Comparison of ENCODE assay signal across 19 cellular contexts in genomic region chr4:111492501-111492900, GRCh38.
"Had no signal": no experiment of that assay in that cellular context is flagged by ENCODE, and none has a peak within 500 bp of the region (broad histone marks: within the 10 kb centered on the region; RNA-seq: fewer than 3 reads in every experiment).

No MANE protein-coding gene starts in this region.

- H3K27me3 ChIP-seq: esophagus muscularis mucosa, foreskin keratinocyte, heart left ventricle, spleen, tibial artery, upper lobe of left lung, vagina had no signal

- H3K36me3 ChIP-seq: esophagus muscularis mucosa, heart left ventricle, spleen, tibial artery, upper lobe of left lung, vagina had no signal

- DNase-seq: cortex of kidney; effector memory CD4-positive, alpha-beta T cell; foreskin keratinocyte; heart left ventricle; hippocampal formation; left colon; mesendoderm; naive B cell; nephron progenitor cell; right cardiac atrium; spleen; stimulated activated CD4-positive, alpha-beta T cell treated with anti-CD3 and anti-CD28 coated beads, Interleukin-15, amount 100 ng/mL, for 24 hours; stimulated activated CD4-positive, alpha-beta T cell treated with anti-CD3 and anti-CD28 coated beads, Interleukin-1b, Interleukin-23, amount 100 ng/mL, for 48 hours; stimulated activated CD4-positive, alpha-beta T cell treated with anti-CD3 and anti-CD28 coated beads, Interleukin-4, amount 100 ng/mL, for 24 hours; tibial artery; upper lobe of left lung had no signal

- ATAC-seq: foreskin keratinocyte; heart left ventricle; left colon; right cardiac atrium; stimulated activated memory B cell treated with anti-CD40 and anti-IgM and Interleukin-4, amounts not matched to agents 10 μg/mL and 1 μg/mL and 100 μg/mL, for 72 hours had no signal

- H3K27ac ChIP-seq: esophagus muscularis mucosa, foreskin keratinocyte, heart left ventricle, spleen, tibial artery, upper lobe of left lung, vagina had no signal

- H3K4me3 ChIP-seq: esophagus muscularis mucosa, heart left ventricle, spleen, tibial artery, upper lobe of left lung, vagina had no signal

- H3K4me1 ChIP-seq: esophagus muscularis mucosa, heart left ventricle, spleen, tibial artery, upper lobe of left lung, vagina had no signal

- H3K9me3 ChIP-seq: esophagus muscularis mucosa, tibial artery, upper lobe of left lung, vagina had no signal
